ENCODE assay signal across 1 cellular context in genomic region chrX:7127058-7127457, GRCh38.
TF ChIP-seq lines count a peak whose summit lies in the region.

No MANE protein-coding gene starts in this region.

TF ChIP-seq in SK-N-SH, 30 proteins besides CTCF, POLR2A, EP300 and RAD21 (continued from another document):
- TF ChIP-seq, protein P1, sequence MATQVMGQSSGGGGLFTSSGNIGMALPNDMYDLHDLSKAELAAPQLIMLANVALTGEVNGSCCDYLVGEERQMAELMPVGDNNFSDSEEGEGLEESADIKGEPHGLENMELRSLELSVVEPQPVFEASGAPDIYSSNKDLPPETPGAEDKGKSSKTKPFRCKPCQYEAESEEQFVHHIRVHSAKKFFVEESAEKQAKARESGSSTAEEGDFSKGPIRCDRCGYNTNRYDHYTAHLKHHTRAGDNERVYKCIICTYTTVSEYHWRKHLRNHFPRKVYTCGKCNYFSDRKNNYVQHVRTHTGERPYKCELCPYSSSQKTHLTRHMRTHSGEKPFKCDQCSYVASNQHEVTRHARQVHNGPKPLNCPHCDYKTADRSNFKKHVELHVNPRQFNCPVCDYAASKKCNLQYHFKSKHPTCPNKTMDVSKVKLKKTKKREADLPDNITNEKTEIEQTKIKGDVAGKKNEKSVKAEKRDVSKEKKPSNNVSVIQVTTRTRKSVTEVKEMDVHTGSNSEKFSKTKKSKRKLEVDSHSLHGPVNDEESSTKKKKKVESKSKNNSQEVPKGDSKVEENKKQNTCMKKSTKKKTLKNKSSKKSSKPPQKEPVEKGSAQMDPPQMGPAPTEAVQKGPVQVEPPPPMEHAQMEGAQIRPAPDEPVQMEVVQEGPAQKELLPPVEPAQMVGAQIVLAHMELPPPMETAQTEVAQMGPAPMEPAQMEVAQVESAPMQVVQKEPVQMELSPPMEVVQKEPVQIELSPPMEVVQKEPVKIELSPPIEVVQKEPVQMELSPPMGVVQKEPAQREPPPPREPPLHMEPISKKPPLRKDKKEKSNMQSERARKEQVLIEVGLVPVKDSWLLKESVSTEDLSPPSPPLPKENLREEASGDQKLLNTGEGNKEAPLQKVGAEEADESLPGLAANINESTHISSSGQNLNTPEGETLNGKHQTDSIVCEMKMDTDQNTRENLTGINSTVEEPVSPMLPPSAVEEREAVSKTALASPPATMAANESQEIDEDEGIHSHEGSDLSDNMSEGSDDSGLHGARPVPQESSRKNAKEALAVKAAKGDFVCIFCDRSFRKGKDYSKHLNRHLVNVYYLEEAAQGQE (IDR thresholded peaks at IDR 0.05; ENCODE audit: low read depth, low read length) = no peak
TF ChIP-seq in SK-N-SH: peak in this region for 0.
